8 cellular contexts compared by ENCODE assay signal in the genomic region with DNA sequence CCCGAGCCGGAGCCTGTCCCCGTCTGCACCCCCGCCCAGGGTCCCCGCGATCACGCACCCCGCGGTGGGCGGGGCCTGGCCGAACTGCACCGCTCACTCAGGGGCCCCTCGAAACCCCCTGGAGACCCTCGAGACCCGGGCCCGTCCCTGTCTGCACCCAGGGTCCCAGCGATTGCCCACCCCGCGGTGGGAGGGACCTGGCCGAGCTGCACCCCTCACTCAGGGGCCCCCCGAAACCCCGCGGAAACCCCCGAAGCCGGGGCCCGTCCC. TPM values are rescaled to one million over a fixed set of nuclear protein-coding genes. Genes with fewer than 3 reads are reported as not detected.
DNase-seq lines count a peak whose midpoint lies in the region; ATAC-seq and TF ChIP-seq lines count a peak whose summit lies in the region.

No MANE protein-coding gene starts in this region.

- H3K36me3 Mint-ChIP-seq in CD4-positive, CD25-positive, alpha-beta regulatory T cell, result no peaks in the 10 kb centered on the region

- H3K4me3 Mint-ChIP-seq in CD4-positive, CD25-positive, alpha-beta regulatory T cell, result peak overlapping the region; percentile 83 to 89 (median 86)

- no peaks in the 10 kb centered on the region for H3K9me3 ChIP-seq in CD4-positive, CD25-positive, alpha-beta regulatory T cell (ENCODE audit: control insufficient read depth in 2 of 2, low read length in 2 of 2)
- H3K9me3 ChIP-seq in ascending aorta (no peaks in the 10 kb centered on the region), right lobe of liver (no peaks in the 10 kb centered on the region), upper lobe of right lung (no peaks in the 10 kb centered on the region)

- intact Hi-C loops in ascending aorta (cut with DNase I) (no loop called here), right lobe of liver (cut with DNase I) (no loop called here), upper lobe of right lung (cut with DNase I) (no loop called here)

- DNase-seq in CD4-positive, CD25-positive, alpha-beta regulatory T cell, result no peak
- no peak for DNase-seq in ascending aorta (ENCODE audit: low spot score in 2 of 2)
- no peak for DNase-seq in right lobe of liver
- DNase-seq in upper lobe of right lung, result no peak
- DNase-seq in NCI-H146 (lab: John Stamatoyannopoulos, UW), result no peak
- DNase-seq in NCI-H446 (lab: John Stamatoyannopoulos, UW), result no peak

- peaks cover 0 to 19% (median 11%) of the 10 kb centered on the region in 4 donors for H3K4me1 Mint-ChIP-seq in CD4-positive, CD25-positive, alpha-beta regulatory T cell

- TF ChIP-seq CTCF in ascending aorta (IDR thresholded peaks at IDR 0.05) (no peak), right lobe of liver (IDR thresholded peaks at IDR 0.05) (no peak), upper lobe of right lung (IDR thresholded peaks at IDR 0.05) (no peak)

- no peaks in the 10 kb centered on the region for H3K27me3 ChIP-seq in CD4-positive, CD25-positive, alpha-beta regulatory T cell (ENCODE audit: control insufficient read depth, insufficient read depth, low read length)
- H3K27me3 ChIP-seq in ascending aorta, result no peaks in the 10 kb centered on the region
- no peaks in the 10 kb centered on the region for H3K27me3 ChIP-seq in right lobe of liver
- H3K27me3 ChIP-seq in upper lobe of right lung, result no peaks in the 10 kb centered on the region

- H3K27me3 Mint-ChIP-seq in CD4-positive, CD25-positive, alpha-beta regulatory T cell, result no peaks in the 10 kb centered on the region

- no peak for ATAC-seq in CD4-positive, CD25-positive, alpha-beta regulatory T cell (ENCODE audit: low read depth in 2 of 2)
- ATAC-seq in HG02884 (IDR thresholded peaks at IDR 0.05; ENCODE audit: unreplicated experiment) (peak; percentile 7), right lobe of liver (peak in 1 of 4 donors; percentile 1), upper lobe of right lung (no peak), GM21360 (IDR thresholded peaks at IDR 0.05; ENCODE audit: unreplicated experiment) (no peak)

- H3K27ac Mint-ChIP-seq in CD4-positive, CD25-positive, alpha-beta regulatory T cell, result peak overlapping the region in 1 of 3 donors; percentile 86

- 0% methylated on average over 1 of the region's 26 CpGs for WGBS in right lobe of liver (ENCODE audit: insufficient coverage, low coverage, low lambda C conversion rate, missing lambda C conversion rate)

- H3K4me3 ChIP-seq in CD4-positive, CD25-positive, alpha-beta regulatory T cell (ENCODE audit: low read depth, low read length), result no peak overlapping the region
- H3K4me3 ChIP-seq in ascending aorta, result peak overlapping the region; percentile 89 to 100
- H3K4me3 ChIP-seq in right lobe of liver, result peak overlapping the region; percentile 76 to 90 (median 83)
- peak overlapping the region; percentile 87 for H3K4me3 ChIP-seq in upper lobe of right lung

- TF ChIP-seq POLR2A in right lobe of liver (IDR thresholded peaks at IDR 0.05), result no peak

- H3K9me3 Mint-ChIP-seq in CD4-positive, CD25-positive, alpha-beta regulatory T cell, result no peaks in the 10 kb centered on the region

- H3K4me1 ChIP-seq in CD4-positive, CD25-positive, alpha-beta regulatory T cell (ENCODE audit: control insufficient read depth, insufficient read depth, low read length, poor library complexity, severe bottlenecking), result peaks cover 25% of the 10 kb centered on the region
- H3K4me1 ChIP-seq in ascending aorta (peaks cover 8 to 13% of the 10 kb centered on the region in 2 donors), right lobe of liver (peaks cover 0 to 20% (median 7%) of the 10 kb centered on the region in 4 donors), upper lobe of right lung (peaks cover 8% of the 10 kb centered on the region)

- H3K36me3 ChIP-seq in CD4-positive, CD25-positive, alpha-beta regulatory T cell (ENCODE audit: control insufficient read depth, insufficient read depth, low read length), result no peaks in the 10 kb centered on the region
- H3K36me3 ChIP-seq in ascending aorta (no peaks in the 10 kb centered on the region), right lobe of liver (no peaks in the 10 kb centered on the region), upper lobe of right lung (no peaks in the 10 kb centered on the region)

- peak overlapping the region; percentile 69 for H3K27ac ChIP-seq in CD4-positive, CD25-positive, alpha-beta regulatory T cell (ENCODE audit: insufficient read depth, low read length, poor library complexity, severe bottlenecking)
- peak overlapping the region in 1 of 2 donors; percentile 42 for H3K27ac ChIP-seq in ascending aorta
- peak overlapping the region in 2 of 3 donors; percentile 6 to 51 for H3K27ac ChIP-seq in right lobe of liver
- peak overlapping the region; percentile 58 for H3K27ac ChIP-seq in upper lobe of right lung

RNA-seq across cellular contexts. Expression of a gene that starts 0.5 kb away (rescaled TPM):
- total RNA-seq in CD4-positive, CD25-positive, alpha-beta regulatory T cell, result 16.0 TPM
- polyA plus RNA-seq in CD4-positive, CD25-positive, alpha-beta regulatory T cell, result 1 to 10 TPM; 3.8 to 7.5 (median 4.8) TPM
- total RNA-seq in ascending aorta (38.7 TPM), right lobe of liver (10 to 100 TPM in 1 of 6 experiments, 1 to 10 TPM in 5; 4.6 to 11.6 (median 7.1) TPM), upper lobe of right lung (22.0 TPM)

RNA-seq across cellular contexts. Expression of a gene that starts 19.7 kb away (rescaled TPM):
- 191 TPM for total RNA-seq in CD4-positive, CD25-positive, alpha-beta regulatory T cell
- 10 to 100 TPM; 53.4 to 70.2 (median 63.3) TPM for polyA plus RNA-seq in CD4-positive, CD25-positive, alpha-beta regulatory T cell
- total RNA-seq in ascending aorta, result 514 TPM
- 100 to 1,000 TPM in 4 of 6 experiments, 10 to 100 TPM in 2; 39.0 to 176 (median 127) TPM for total RNA-seq in right lobe of liver
- 91.2 TPM for total RNA-seq in upper lobe of right lung

RNA-seq across cellular contexts. Expression of a gene that starts 28.9 kb away (rescaled TPM):
- total RNA-seq in CD4-positive, CD25-positive, alpha-beta regulatory T cell, result 24.6 TPM
- polyA plus RNA-seq in CD4-positive, CD25-positive, alpha-beta regulatory T cell, result 10 to 100 TPM; 49.7 to 62.5 (median 59.4) TPM
- 55.0 TPM for total RNA-seq in ascending aorta
- 10 to 100 TPM; 35.5 to 59.8 (median 51.1) TPM for total RNA-seq in right lobe of liver
- total RNA-seq in upper lobe of right lung, result 61.0 TPM
